Comparison of ENCODE assay signal across 8 cellular contexts in the genomic region with DNA sequence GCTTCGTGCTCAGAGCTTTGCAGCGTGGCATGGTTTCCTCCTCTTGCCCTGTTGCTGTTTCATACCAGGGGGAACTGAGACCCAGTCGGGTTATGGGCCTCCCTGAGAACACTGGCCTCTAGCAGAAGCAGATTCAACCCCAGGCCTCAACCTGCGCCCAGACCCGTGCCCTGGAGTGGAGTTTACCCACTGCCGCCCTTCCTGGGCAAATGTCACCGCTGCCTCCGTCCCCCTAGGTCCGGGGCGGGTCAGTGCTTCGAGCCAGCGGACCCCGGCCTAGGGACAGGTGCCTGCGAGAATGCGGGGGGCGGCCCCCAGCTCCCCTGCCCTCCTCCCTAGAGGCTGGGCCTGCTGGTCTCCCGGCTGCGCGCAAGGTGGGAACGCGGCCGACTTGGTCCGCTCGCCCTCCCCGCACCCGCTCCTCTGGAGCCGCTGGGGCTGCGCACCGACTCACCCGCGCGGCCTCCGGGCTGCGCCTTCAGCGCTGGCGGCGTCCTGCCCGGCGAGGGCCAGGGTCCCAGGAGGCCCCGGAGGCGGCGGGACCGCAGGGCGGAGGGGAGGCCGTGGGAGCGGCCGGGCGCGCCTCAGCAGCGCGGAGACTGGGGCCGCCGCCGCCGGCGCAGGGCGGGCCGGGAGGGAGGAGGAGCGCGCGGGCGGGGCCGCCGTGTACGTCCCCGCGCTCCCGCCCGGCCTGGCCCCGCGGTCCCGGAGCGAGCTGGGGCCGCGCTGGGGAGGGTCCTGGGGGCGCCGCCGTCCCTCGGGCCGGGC. TPM values are rescaled to one million over a fixed set of nuclear protein-coding genes. Genes with fewer than 3 reads are reported as not detected.
A peak's percentile ranks its signal among the peaks of the same experiment; 100 is the strongest.
DNase-seq lines count a peak whose midpoint lies in the region; ATAC-seq and TF ChIP-seq lines count a peak whose summit lies in the region.

A gene with protein sequence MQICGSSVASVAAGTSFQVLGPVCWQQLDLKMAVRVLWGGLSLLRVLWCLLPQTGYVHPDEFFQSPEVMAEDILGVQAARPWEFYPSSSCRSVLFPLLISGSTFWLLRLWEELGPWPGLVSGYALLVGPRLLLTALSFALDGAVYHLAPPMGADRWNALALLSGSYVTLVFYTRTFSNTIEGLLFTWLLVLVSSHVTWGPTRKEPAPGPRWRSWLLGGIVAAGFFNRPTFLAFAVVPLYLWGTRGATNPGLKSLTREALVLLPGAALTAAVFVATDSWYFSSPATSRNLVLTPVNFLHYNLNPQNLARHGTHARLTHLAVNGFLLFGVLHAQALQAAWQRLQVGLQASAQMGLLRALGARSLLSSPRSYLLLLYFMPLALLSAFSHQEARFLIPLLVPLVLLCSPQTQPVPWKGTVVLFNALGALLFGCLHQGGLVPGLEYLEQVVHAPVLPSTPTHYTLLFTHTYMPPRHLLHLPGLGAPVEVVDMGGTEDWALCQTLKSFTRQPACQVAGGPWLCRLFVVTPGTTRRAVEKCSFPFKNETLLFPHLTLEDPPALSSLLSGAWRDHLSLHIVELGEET (minus strand): TSS at position 601 of the 768 bp plus-strand sequence. CDS start 16,802 bp downstream, outside the sequence.

- ATAC-seq in GM18498 (IDR thresholded peaks at IDR 0.05; ENCODE audit: unreplicated experiment), result peak; percentile 65
- peak; percentile 63 for ATAC-seq in HG02852 (IDR thresholded peaks at IDR 0.05; ENCODE audit: unreplicated experiment)

- DNase-seq in AG04449 (ENCODE audit: low read depth, low spot score) (no peak), NCI-H510A treated with DMSO at 0.1 percent for 48 hours (lab: John Stamatoyannopoulos, UW) (peak; percentile 9), cardiac muscle cell (ENCODE audit: low read depth in 1 of 2, low spot score in 1 of 2) (peak; percentile 49 to 62), prostate gland (ENCODE audit: low spot score) (no peak), NCI-H128 (lab: John Stamatoyannopoulos, UW; ENCODE audit: unreplicated experiment) (no peak)
- peak; percentile 79 for DNase-seq in activated effector memory CD4-positive, alpha-beta T cell treated with anti-CD3 and anti-CD28 coated beads, Interleukin-2, amount 50 U/mL, for 16 hours

- WGBS in prostate gland, result 5% methylated on average over 24 of the region's 80 CpGs

- TF ChIP-seq POLR2A in prostate gland (IDR thresholded peaks at IDR 0.05), result no peak

- H3K4me3 ChIP-seq in AG04449 (ENCODE audit: low read depth, low read length), result peak within 1 kb of the TSS; percentile 60
- H3K4me3 ChIP-seq in cardiac muscle cell, result peak within 1 kb of the TSS; percentile 82
- H3K4me3 ChIP-seq in prostate gland, result peak within 1 kb of the TSS; percentile 42 to 76

- POLR2A ChIA-PET in AG04449 (lab: Yijun Ruan, JAX), result interaction anchor here (1.0 kb wide), 1 partner anchor 26 kb away, joined by 4 read pairs; a partner anchor contains a TSS

- H3K27me3 ChIP-seq in cardiac muscle cell, result peaks cover 82% of the 10 kb centered on the region
- no peaks in the 10 kb centered on the region for H3K27me3 ChIP-seq in prostate gland (replicated peaks; ENCODE audit: insufficient read depth)

- intact Hi-C loops in prostate gland (cut with DNase I), result loop anchor here (10.0 kb wide), 1 partner anchor 134 kb away; no protein-coding TSS in a partner anchor

- H3K9me3 ChIP-seq in cardiac muscle cell (ENCODE audit: low read depth) (no peaks in the 10 kb centered on the region), prostate gland (no peaks in the 10 kb centered on the region)

- H3K36me3 ChIP-seq in cardiac muscle cell, result no peaks in the 10 kb centered on the region
- H3K36me3 ChIP-seq in prostate gland, result no peaks in the 10 kb centered on the region

- H3K27ac ChIP-seq in cardiac muscle cell (no peak within 1 kb of the TSS), prostate gland (peak within 1 kb of the TSS in 1 of 2 donors; percentile 23)

- CTCF ChIA-PET in AG04449 (lab: Yijun Ruan, JAX), result interaction anchor here (1.0 to 3.9 kb wide), 5 partner anchors 9 to 360 kb away, joined by 3 to 24 read pairs (median 4); a partner anchor contains a TSS

- TF ChIP-seq CTCF in AG04449 (IDR thresholded peaks at IDR 0.05; ENCODE audit: insufficient read depth, low read length, missing control alignments) (no peak), cardiac muscle cell (IDR thresholded peaks at IDR 0.05; ENCODE audit: low read depth, low read length) (no peak), prostate gland (IDR thresholded peaks at IDR 0.05) (no peak)

- no peaks in the 10 kb centered on the region for H3K4me1 ChIP-seq in cardiac muscle cell (ENCODE audit: low read depth)
- no peaks in the 10 kb centered on the region for H3K4me1 ChIP-seq in prostate gland (replicated peaks)

RNA-seq across cellular contexts. Expression of the gene that starts here (rescaled TPM):
- total RNA-seq in cardiac muscle cell (4.2 and 8.1 TPM in 2 replicates), prostate gland (10 to 100 TPM in 1 of 2 donors, 1 to 10 TPM in 1; 4.7 to 11.3 TPM)
- 4.1 and 6.8 TPM in 2 replicates for polyA plus RNA-seq in cardiac muscle cell

Comparison
In these comparisons a context has a peak if more than half of its experiments do, and no peak if none do; other contexts are left out.
1. DNase-seq: peak in NCI-H510A treated with DMSO at 0.1 percent for 48 hours (single experiment), activated effector memory CD4-positive, alpha-beta T cell treated with anti-CD3 and anti-CD28 coated beads, Interleukin-2, amount 50 U/mL, for 16 hours (single experiment) and cardiac muscle cell (2 of 2); none in AG04449 (single experiment), prostate gland (single experiment) and NCI-H128 (single experiment).
2. Peak in every context shown above with its lines, with median percentiles within 50 percentile points of each other: H3K4me3 ChIP-seq.